In genomic region chr13:49220856-49221614, GRCh38 we compare ENCODE assay signal across 8 cellular contexts. TPM values are rescaled to one million over a fixed set of nuclear protein-coding genes. Genes with fewer than 3 reads are reported as not detected.
DNase-seq lines count a peak whose midpoint lies in the region; ATAC-seq and TF ChIP-seq lines count a peak whose summit lies in the region.
"Had no signal": no experiment of that assay in that cellular context is flagged by ENCODE, and none has a peak within 500 bp of the region (broad histone marks: within the 10 kb centered on the region; RNA-seq: fewer than 3 reads in every experiment).

No MANE protein-coding gene starts in this region.

- H3K4me1 Mint-ChIP-seq in activated CD4-positive, alpha-beta memory T cell treated with anti-CD3 and anti-CD28 coated beads for 36 hours (ENCODE audit: low read depth): peaks cover 4% of the 10 kb centered on the region

- peak overlapping the region; percentile 52 for H3K4me3 Mint-ChIP-seq in activated CD4-positive, alpha-beta memory T cell treated with anti-CD3 and anti-CD28 coated beads for 36 hours

- intact Hi-C loops in activated CD4-positive, alpha-beta memory T cell treated with anti-CD3 and anti-CD28 coated beads for 36 hours (cut with micrococcal nuclease): no loop called here
- intact Hi-C loops in right cardiac atrium (cut with DNase I): no loop called here

- 7% methylated on average over 74 of the region's 74 CpGs for WGBS in right cardiac atrium

- H3K27me3 Mint-ChIP-seq in activated CD4-positive, alpha-beta memory T cell treated with anti-CD3 and anti-CD28 coated beads for 36 hours: peaks cover 54% of the 10 kb centered on the region

- peaks cover under 1% of the 10 kb centered on the region for H3K36me3 Mint-ChIP-seq in activated CD4-positive, alpha-beta memory T cell treated with anti-CD3 and anti-CD28 coated beads for 36 hours

- peak in 1 of 2 donors; percentile 34 for ATAC-seq in right cardiac atrium

- H3K4me1 ChIP-seq in right cardiac atrium (ENCODE audit: control insufficient read depth, insufficient read depth, low read length) (peaks cover 2% of the 10 kb centered on the region), skeletal muscle tissue (ENCODE audit: control insufficient read depth in 3 of 3, insufficient read depth in 3 of 3, low read length in 3 of 3) (peaks cover 4 to 8% (median 7%) of the 10 kb centered on the region in 3 donors)

- DNase-seq in GM12864 (ENCODE audit: low read depth) (no peak), right cardiac atrium (peak in 2 of 3 donors; percentile 51 to 56), G401 (ENCODE audit: low spot score) (no peak), DMS 273 (lab: John Stamatoyannopoulos, UW; ENCODE audit: unreplicated experiment) (no peak)
- DNase-seq in activated CD4-positive, alpha-beta memory T cell treated with anti-CD3 and anti-CD28 coated beads for 36 hours: peak; percentile 46
- no peak for DNase-seq in NK-92 treated with Interleukin-12 subunit alpha and Interleukin-12 subunit beta, amount 100 ng/mL, for 24 hours (lab: John Stamatoyannopoulos, UW)

- no peak for TF ChIP-seq CTCF in GM12864 (IDR thresholded peaks at IDR 0.05; ENCODE audit: low read depth, low read length, missing control alignments)

- H3K9ac ChIP-seq in skeletal muscle tissue (ENCODE audit: low read depth in 1 of 3, low read length in 3 of 3): no peak overlapping the region

- H3K9me3 Mint-ChIP-seq in activated CD4-positive, alpha-beta memory T cell treated with anti-CD3 and anti-CD28 coated beads for 36 hours: no peaks in the 10 kb centered on the region

- no peaks in the 10 kb centered on the region for H3K9me3 ChIP-seq in right cardiac atrium (ENCODE audit: control insufficient read depth, low read length)
- no peaks in the 10 kb centered on the region for H3K9me3 ChIP-seq in skeletal muscle tissue (ENCODE audit: control insufficient read depth in 3 of 3, low read length in 3 of 3)

- H3K27ac ChIP-seq in right cardiac atrium (ENCODE audit: low read length) (no peak overlapping the region), skeletal muscle tissue (ENCODE audit: low read depth, low read length) (no peak overlapping the region)

- H3K36me3 ChIP-seq in skeletal muscle tissue (ENCODE audit: control insufficient read depth in 3 of 3, insufficient read depth in 3 of 3, low read length in 3 of 3): no peaks in the 10 kb centered on the region

- no peak overlapping the region for H3K27ac Mint-ChIP-seq in activated CD4-positive, alpha-beta memory T cell treated with anti-CD3 and anti-CD28 coated beads for 36 hours

- in situ Hi-C loops in G401 (cut with HindIII; ENCODE audit: low sequenced_read_pairs): no loop called here

- no peaks in the 10 kb centered on the region for H3K27me3 ChIP-seq in right cardiac atrium (ENCODE audit: control insufficient read depth, insufficient read depth)
- peaks cover 43 to 57% (median 52%) of the 10 kb centered on the region in 3 donors for H3K27me3 ChIP-seq in skeletal muscle tissue (ENCODE audit: control insufficient read depth in 3 of 3, insufficient read depth in 3 of 3, low read length in 3 of 3)

- POLR2A ChIA-PET in activated CD4-positive, alpha-beta memory T cell treated with anti-CD3 and anti-CD28 coated beads for 36 hours (lab: Charles Lee): interaction anchor here (0.8 kb wide), 1 partner anchor 27 kb away, joined by 3 read pairs; the partner anchor contains the start of gene CDADC1

- peak overlapping the region; percentile 31 for H3K4me3 ChIP-seq in GM12864 (ENCODE audit: low read depth, low read length)
- peak overlapping the region; percentile 0 for H3K4me3 ChIP-seq in right cardiac atrium (ENCODE audit: low read length)
- peak overlapping the region in 2 of 3 donors; percentile 52 to 70 for H3K4me3 ChIP-seq in skeletal muscle tissue (ENCODE audit: low read length in 3 of 3)

- CTCF ChIA-PET in activated CD4-positive, alpha-beta memory T cell treated with anti-CD3 and anti-CD28 coated beads for 36 hours (lab: Charles Lee): interaction anchor here (0.8 kb wide), 1 partner anchor 60 kb away, joined by 3 read pairs; no protein-coding TSS in a partner anchor

RNA-seq across cellular contexts. Expression of gene MLNR, which starts 0.9 kb away (rescaled TPM):
- not detected for total RNA-seq in activated CD4-positive, alpha-beta memory T cell treated with anti-CD3 and anti-CD28 coated beads for 36 hours
- total RNA-seq in right cardiac atrium (not detected), skeletal muscle tissue (not detected)
- polyA plus RNA-seq in right cardiac atrium: not detected
- not detected in 2 replicates for total RNA-seq in G401 (2014; rRNA removed; shearing (Covaris generic))
- total RNA-seq: mesenteric fat pad had no signal

RNA-seq across cellular contexts. Expression of gene CDADC1, which starts 26.7 kb away (rescaled TPM):
- 10 to 100 TPM in 1 of 2 experiments, 1 to 10 TPM in 1; 9.0 to 11.1 TPM for total RNA-seq in activated CD4-positive, alpha-beta memory T cell treated with anti-CD3 and anti-CD28 coated beads for 36 hours
- total RNA-seq in right cardiac atrium: 10 to 100 TPM in 1 of 4 donors, 1 to 10 TPM in 3; 5.6 to 10.9 (median 9.0) TPM
- 5.9 TPM for polyA plus RNA-seq in right cardiac atrium
- 5.7 TPM for total RNA-seq in skeletal muscle tissue
- total RNA-seq in G401 (2014; rRNA removed; shearing (Covaris generic)): 1.6 and 2.2 TPM in 2 replicates

Comparison
In these comparisons a context has a peak if more than half of its experiments do, and no peak if none do; other contexts are left out.
1. DNase-seq: peak in activated CD4-positive, alpha-beta memory T cell treated with anti-CD3 and anti-CD28 coated beads for 36 hours (single experiment) and right cardiac atrium (2 of 3); none in GM12864 (single experiment), NK-92 treated with Interleukin-12 subunit alpha and Interleukin-12 subunit beta, amount 100 ng/mL, for 24 hours (single experiment), G401 (single experiment) and DMS 273 (single experiment).
2. H3K4me3 ChIP-seq: peak in every context shown above with its lines; median percentile 61 in skeletal muscle tissue; 31 in GM12864; 0 in right cardiac atrium.